In the genomic region with DNA sequence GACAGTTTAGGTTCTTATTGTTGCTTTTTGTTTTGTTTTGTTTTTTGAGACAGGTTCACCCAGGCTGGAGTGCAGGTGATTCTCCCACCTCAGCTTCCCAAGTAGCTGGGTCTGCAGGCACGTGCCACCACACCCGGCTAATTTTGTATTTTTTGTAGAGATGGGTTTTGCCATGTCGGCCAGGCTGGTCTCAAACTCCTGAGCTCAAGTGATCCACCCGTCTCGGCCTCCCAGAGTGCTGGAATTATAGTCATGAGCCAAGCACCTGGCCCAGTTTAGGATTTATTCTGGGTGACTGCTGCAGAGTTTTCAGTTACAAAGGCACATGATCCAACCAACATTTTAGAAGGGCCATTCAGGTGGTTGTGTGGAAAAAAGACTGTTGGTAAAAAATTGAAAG, we compare ENCODE assay signal across 21 cellular contexts.
"Had no signal": no experiment of that assay in that cellular context is flagged by ENCODE, and none has a peak within 500 bp of the region (broad histone marks: within the 10 kb centered on the region; RNA-seq: fewer than 3 reads in every experiment).

No MANE protein-coding gene starts in this region.

- ATAC-seq: stimulated activated effector memory CD8-positive, alpha-beta T cell treated with anti-CD3 and anti-CD28 coated beads, Interleukin-12 subunit alpha, Interleukin-12 subunit beta, amount 100 ng/mL, for 72 hours; stimulated activated memory B cell treated with anti-CD40 and anti-IgM and Interleukin-4, amounts not matched to agents 10 μg/mL and 1 μg/mL and 100 μg/mL, for 72 hours; stimulated activated naive B cell treated with anti-CD40 and anti-IgM and Interleukin-4, amounts not matched to agents 10 μg/mL and 1 μg/mL and 100 μg/mL, for 72 hours; stimulated activated naive CD8-positive, alpha-beta T cell treated with anti-CD3 and anti-CD28 coated beads, Interleukin-15, amount 100 ng/mL, for 72 hours; stimulated activated naive CD8-positive, alpha-beta T cell treated with anti-CD3 and anti-CD28 coated beads, Interleukin-15, Interleukin-2, amounts not matched to agents 100 U/mL and 50 U/mL, for 24 hours; upper lobe of right lung had no signal

- DNase-seq: stimulated activated CD4-positive, alpha-beta T cell treated with anti-CD3 and anti-CD28 coated beads, Interleukin-2, amount 100 ng/mL, for 48 hours; stimulated activated CD4-positive, alpha-beta T cell treated with anti-CD3 and anti-CD28 coated beads, Interleukin-4, amount 100 ng/mL, for 1 hour; stimulated activated CD4-positive, alpha-beta T cell treated with anti-CD3 and anti-CD28 coated beads, Interleukin-4, amount 100 ng/mL, for 24 hours; stimulated activated CD4-positive, alpha-beta T cell treated with anti-CD3 and anti-CD28 coated beads, Interleukin-4, amount 100 ng/mL, for 4 hours; stimulated activated CD8-positive, alpha-beta memory T cell treated with anti-CD3 and anti-CD28 coated beads, Interleukin-4, amount 100 ng/mL, for 48 hours; stimulated activated naive B cell treated with anti-CD40 and anti-IgM and Interleukin-4, amounts not matched to agents 10 μg/mL and 1 μg/mL and 100 μg/mL, for 72 hours; stimulated activated naive CD4-positive, alpha-beta T cell; stimulated activated naive CD4-positive, alpha-beta T cell treated with Interleukin-2 at 50 U/mL for 16 hours; stimulated activated naive CD8-positive, alpha-beta T cell treated with anti-CD3 and anti-CD28 coated beads, Interleukin-15, amount 100 ng/mL, for 72 hours; stimulated activated naive CD8-positive, alpha-beta T cell treated with anti-CD3 and anti-CD28 coated beads, Interleukin-15, Interleukin-2, amounts not matched to agents 100 U/mL and 50 U/mL, for 24 hours; stomach; substantia nigra; testis; thyroid gland; tibial artery; transverse colon; trophoblast cell; upper lobe of right lung; uterus had no signal
